10 cellular contexts compared by ENCODE assay signal in the genomic region with DNA sequence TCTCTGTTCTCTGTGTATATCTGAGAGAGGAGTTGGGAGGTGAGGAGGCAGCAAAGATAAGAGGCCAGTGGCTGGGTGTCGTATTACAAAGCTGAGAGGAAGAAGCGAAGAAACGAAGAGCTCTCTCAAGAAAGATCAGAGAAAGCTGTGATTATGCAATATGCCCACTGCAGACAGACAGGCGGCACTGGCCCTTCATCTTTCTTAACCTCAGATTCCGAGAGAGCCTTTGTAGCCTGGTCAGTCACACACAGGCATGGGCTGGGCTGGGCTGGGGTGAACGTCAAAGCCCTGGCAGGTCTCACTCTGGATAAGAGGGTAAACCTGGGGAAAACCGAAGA.
DNase-seq lines count a peak whose midpoint lies in the region; ATAC-seq and TF ChIP-seq lines count a peak whose summit lies in the region.
"Had no signal": no experiment of that assay in that cellular context is flagged by ENCODE, and none has a peak within 500 bp of the region (broad histone marks: within the 10 kb centered on the region; RNA-seq: fewer than 3 reads in every experiment).

No MANE protein-coding gene starts in this region.

- H3K4me2 ChIP-seq in neuronal stem cell (ENCODE audit: insufficient read depth, low read length, poor library complexity, severe bottlenecking), result no peak overlapping the region

- H3K27ac ChIP-seq in brain microvascular endothelial cell (no peak overlapping the region), neuronal stem cell (replicated peaks; ENCODE audit: low read length) (no peak overlapping the region), colonic mucosa (no peak overlapping the region)

- no peak overlapping the region for H3K23ac ChIP-seq in neuronal stem cell (ENCODE audit: low read depth, low read length, poor library complexity)

- no peaks in the 10 kb centered on the region for H3K79me1 ChIP-seq in neuronal stem cell (ENCODE audit: low read depth, low read length)

- DNase-seq in H4 (ENCODE audit: low spot score), result peak; percentile 56
- DNase-seq in MV-4-11 (lab: John Stamatoyannopoulos, UW), result peak; percentile 68
- DNase-seq in brain microvascular endothelial cell, result peak; percentile 28
- DNase-seq in neuronal stem cell (ENCODE audit: low spot score), result no peak
- DNase-seq in colonic mucosa, result no peak
- DNase-seq in putamen (ENCODE audit: low spot score), result no peak
- DNase-seq in occipital lobe (lab: John Stamatoyannopoulos, UW), result no peak
- DNase-seq: activated effector memory CD4-positive, alpha-beta T cell treated with anti-CD3 and anti-CD28 coated beads, Interleukin-2, amount 50 U/mL, for 16 hours; NCI-H187 had no signal

- no peak overlapping the region for H2BK15ac ChIP-seq in neuronal stem cell (ENCODE audit: low read length)

- H3K27me3 ChIP-seq in brain microvascular endothelial cell (replicated peaks), result no peaks in the 10 kb centered on the region
- H3K27me3 ChIP-seq in neuronal stem cell (ENCODE audit: control insufficient read depth in 3 of 3, insufficient read depth in 3 of 3, low read depth in 1 of 3, low read length in 3 of 3), result no peaks in the 10 kb centered on the region
- H3K27me3 ChIP-seq in colonic mucosa, result no peaks in the 10 kb centered on the region

- H3K9ac ChIP-seq in neuronal stem cell (ENCODE audit: low read depth, low read length, poor library complexity), result no peak overlapping the region
- H3K9ac ChIP-seq in colonic mucosa (ENCODE audit: low read depth in 2 of 2, low read length in 2 of 2), result no peak overlapping the region

- no peak for ATAC-seq in GM19035 (IDR thresholded peaks at IDR 0.05; ENCODE audit: unreplicated experiment)

- H3K4me1 ChIP-seq in neuronal stem cell (ENCODE audit: control insufficient read depth in 2 of 2, insufficient read depth in 1 of 2, low read depth in 1 of 2, low read length in 2 of 2) (peaks cover 0 to 3% of the 10 kb centered on the region in 2 donors), colonic mucosa (no peaks in the 10 kb centered on the region)

- H2BK12ac ChIP-seq in neuronal stem cell (ENCODE audit: low read length), result no peak overlapping the region

- H2BK120ac ChIP-seq in neuronal stem cell (ENCODE audit: low read depth, low read length), result no peak overlapping the region

- intact Hi-C loops in colonic mucosa (cut with DNase I), result no loop called here

- no CpG with 5 or more reads among the region's 7 CpGs for WGBS in neuronal stem cell (ENCODE audit: extremely low coverage in 2 of 2, insufficient read length in 2 of 2, insufficient replicate concordance in 1 of 2), 2 donors

- H3K36me3 ChIP-seq in brain microvascular endothelial cell (replicated peaks), result no peaks in the 10 kb centered on the region
- no peaks in the 10 kb centered on the region for H3K36me3 ChIP-seq in neuronal stem cell (replicated peaks in 1 of 2; ENCODE audit: control insufficient read depth in 2 of 2, insufficient read depth in 2 of 2, low read length in 2 of 2)
- H3K36me3 ChIP-seq in colonic mucosa, result no peaks in the 10 kb centered on the region

- H3K18ac ChIP-seq in neuronal stem cell (ENCODE audit: low read length), result no peak overlapping the region

- no peak overlapping the region for H4K8ac ChIP-seq in neuronal stem cell (ENCODE audit: low read depth, low read length)

- no peak overlapping the region for H4K91ac ChIP-seq in neuronal stem cell (ENCODE audit: low read depth, low read length, poor library complexity)

- H3K4ac ChIP-seq in neuronal stem cell (ENCODE audit: low read length), result no peak overlapping the region

- no peak for TF ChIP-seq CTCF in brain microvascular endothelial cell (IDR thresholded peaks at IDR 0.05; ENCODE audit: low read depth, low read length, missing control alignments)
- no peak for TF ChIP-seq CTCF in colonic mucosa (IDR thresholded peaks at IDR 0.05)

- peak overlapping the region; percentile 21 for H2AFZ ChIP-seq in neuronal stem cell (ENCODE audit: low read length)

- H2AK5ac ChIP-seq in neuronal stem cell (ENCODE audit: low read depth, low read length), result no peak overlapping the region

- H2BK5ac ChIP-seq in neuronal stem cell (ENCODE audit: low read length), result no peak overlapping the region

- no peak overlapping the region for H3K4me3 ChIP-seq in brain microvascular endothelial cell (ENCODE audit: low read depth, low read length)
- H3K4me3 ChIP-seq in neuronal stem cell (ENCODE audit: low read length in 2 of 2), result no peak overlapping the region
- no peak overlapping the region for H3K4me3 ChIP-seq in colonic mucosa

- in situ Hi-C loops in brain microvascular endothelial cell (cut with HindIII; ENCODE audit: low pct_ligation_motif_present, low sequenced_read_pairs), result no loop called here

- H3K14ac ChIP-seq in neuronal stem cell (ENCODE audit: low read length), result no peak overlapping the region

- no peaks in the 10 kb centered on the region for H3K9me3 ChIP-seq in neuronal stem cell (replicated peaks in 1 of 2; ENCODE audit: control insufficient read depth in 2 of 2, insufficient read depth in 1 of 2, low read depth in 1 of 2, low read length in 2 of 2)
- no peaks in the 10 kb centered on the region for H3K9me3 ChIP-seq in colonic mucosa

Comparison
In these comparisons a context has a peak if more than half of its experiments do, and no peak if none do; other contexts are left out.
1. DNase-seq: peak in H4 (single experiment), MV-4-11 (single experiment) and brain microvascular endothelial cell (single experiment); none in neuronal stem cell (single experiment), colonic mucosa (single experiment), putamen (single experiment) and occipital lobe (single experiment).